8 cellular contexts compared by ENCODE assay signal in genomic region chr7:102425639-102426267, GRCh38. TPM values are rescaled to one million over a fixed set of nuclear protein-coding genes. Genes with fewer than 3 reads are reported as not detected.
A peak's percentile ranks its signal among the peaks of the same experiment; 100 is the strongest.
DNase-seq lines count a peak whose midpoint lies in the region; ATAC-seq and TF ChIP-seq lines count a peak whose summit lies in the region.

No MANE protein-coding gene starts in this region.

- DNase-seq in WERI-Rb-1 (peak; percentile 97), omental fat pad (ENCODE audit: low spot score) (no peak), upper lobe of left lung (peak; percentile 82 to 84), H4 (ENCODE audit: low spot score) (no peak), NCI-H748 treated with DMSO at 0.1 percent for 48 hours (lab: John Stamatoyannopoulos, UW) (no peak)
- DNase-seq in central memory CD8-positive, alpha-beta T cell (ENCODE audit: low spot score in 2 of 2) = peak; percentile 71 to 83

- peak in 1 of 4 donors; percentile 75 for TF ChIP-seq POLR2A in upper lobe of left lung (IDR thresholded peaks at IDR 0.05)

- H3K27me3 Mint-ChIP-seq in central memory CD8-positive, alpha-beta T cell = no peaks in the 10 kb centered on the region

- H3K9me3 Mint-ChIP-seq in central memory CD8-positive, alpha-beta T cell = no peaks in the 10 kb centered on the region

- TF ChIP-seq CTCF in WERI-Rb-1 (IDR thresholded peaks at IDR 0.05; ENCODE audit: low read depth, low read length) (no peak), omental fat pad (IDR thresholded peaks at IDR 0.05) (no peak), upper lobe of left lung (IDR thresholded peaks at IDR 0.05) (no peak)

- peaks cover 52% of the 10 kb centered on the region for H3K4me1 Mint-ChIP-seq in central memory CD8-positive, alpha-beta T cell

- H3K27ac ChIP-seq in WERI-Rb-1 (peak overlapping the region; percentile 90), upper lobe of left lung (peak overlapping the region; percentile 83 to 90 (median 88))

- H3K9me3 ChIP-seq in WERI-Rb-1 (ENCODE audit: severe bottlenecking) (no peaks in the 10 kb centered on the region), upper lobe of left lung (no peaks in the 10 kb centered on the region)

- H3K4me3 ChIP-seq in WERI-Rb-1 (ENCODE audit: low read depth, low read length) (no peak overlapping the region), upper lobe of left lung (peak overlapping the region in 2 of 4 donors; percentile 15 to 22)

- peak overlapping the region; percentile 100 for H3K27ac Mint-ChIP-seq in central memory CD8-positive, alpha-beta T cell (ENCODE audit: low read depth)

- peak overlapping the region; percentile 80 for H3K4me3 Mint-ChIP-seq in central memory CD8-positive, alpha-beta T cell

- H3K4me1 ChIP-seq in upper lobe of left lung = peaks cover 3 to 26% (median 7%) of the 10 kb centered on the region in 4 donors

- H3K27me3 ChIP-seq in WERI-Rb-1 (ENCODE audit: insufficient read depth, low read depth, severe bottlenecking) (no peaks in the 10 kb centered on the region), upper lobe of left lung (no peaks in the 10 kb centered on the region)

- no peak for TF ChIP-seq EP300 in upper lobe of left lung (IDR thresholded peaks at IDR 0.05)

- ATAC-seq in GM18909 (IDR thresholded peaks at IDR 0.05; ENCODE audit: poor library complexity, unreplicated experiment) (peak; percentile 69), HG03066 (IDR thresholded peaks at IDR 0.05; ENCODE audit: low read depth, unreplicated experiment) (peak; percentile 59), omental fat pad (ENCODE audit: low FRiP score) (peak; percentile 23), upper lobe of left lung (ENCODE audit: low FRiP score in 2 of 2) (peak; percentile 74)
- ATAC-seq in central memory CD8-positive, alpha-beta T cell (replicated peaks; ENCODE audit: extremely low read depth, poor library complexity, severe bottlenecking) = peak; percentile 86

- 50 to 63% methylated on average over 9 to 25 of the region's 25 CpGs for WGBS in upper lobe of left lung, 2 donors

- H3K36me3 ChIP-seq in WERI-Rb-1 (peaks cover 46% of the 10 kb centered on the region), upper lobe of left lung (peaks cover 0 to 43% (median 18%) of the 10 kb centered on the region in 4 donors)

- H3K36me3 Mint-ChIP-seq in central memory CD8-positive, alpha-beta T cell (ENCODE audit: insufficient read depth) = peaks cover 37% of the 10 kb centered on the region

RNA-seq across cellular contexts. Expression of gene ORAI2, which starts 7.6 kb away (rescaled TPM):
- total RNA-seq in omental fat pad = 10 to 100 TPM; 11.4 to 31.6 (median 26.6) TPM
- total RNA-seq in upper lobe of left lung = 10 to 100 TPM in 5 of 6 donors, 1 to 10 TPM in 1; 9.4 to 35.2 (median 30.5) TPM
- total RNA-seq in H4 (2014; rRNA removed; shearing (Covaris generic)) = 35.9 and 37.3 TPM in 2 replicates

RNA-seq across cellular contexts. Expression of gene PRKRIP1, which starts 29.6 kb away (rescaled TPM):
- total RNA-seq in omental fat pad (10 to 100 TPM; 15.6 to 29.9 (median 20.2) TPM), upper lobe of left lung (10 to 100 TPM; 17.8 to 80.7 (median 23.0) TPM)
- 20.9 and 24.5 TPM in 2 replicates for total RNA-seq in H4 (2014; rRNA removed; shearing (Covaris generic))

RNA-seq across cellular contexts. Expression of gene ALKBH4, which starts 38.9 kb away (rescaled TPM):
- total RNA-seq in omental fat pad (10 to 100 TPM in 2 of 4 donors, 1 to 10 TPM in 2; 7.9 to 12.6 (median 9.7) TPM), upper lobe of left lung (10 to 100 TPM; 10.4 to 34.2 (median 18.2) TPM)
- total RNA-seq in H4 (2014; rRNA removed; shearing (Covaris generic)) = 45.7 and 52.7 TPM in 2 replicates

RNA-seq across cellular contexts. Expression of gene LRWD1, which starts 39.0 kb away (rescaled TPM):
- total RNA-seq in omental fat pad (10 to 100 TPM in 3 of 4 donors, 1 to 10 TPM in 1; 9.8 to 19.3 (median 11.4) TPM), upper lobe of left lung (10 to 100 TPM; 13.2 to 33.8 (median 31.6) TPM)
- total RNA-seq in H4 (2014; rRNA removed; shearing (Covaris generic)) = 30.6 and 42.1 TPM in 2 replicates

RNA-seq across cellular contexts. Expression of gene POLR2J, which starts 53.0 kb away (rescaled TPM):
- total RNA-seq in omental fat pad = 10 to 100 TPM; 15.4 to 26.6 (median 18.3) TPM
- 10 to 100 TPM; 15.2 to 37.1 (median 26.6) TPM for total RNA-seq in upper lobe of left lung
- 42.0 and 53.2 TPM in 2 replicates for total RNA-seq in H4 (2014; rRNA removed; shearing (Covaris generic))

Comparison
In these comparisons a context has a peak if more than half of its experiments do, and no peak if none do; other contexts are left out.
1. ATAC-seq: peak in every context shown above with its lines; median percentile 86 in central memory CD8-positive, alpha-beta T cell; 74 in upper lobe of left lung; 69 in GM18909; 59 in HG03066; 23 in omental fat pad.
2. DNase-seq: peak in WERI-Rb-1 (single experiment), central memory CD8-positive, alpha-beta T cell (2 of 2) and upper lobe of left lung (2 of 2); none in omental fat pad (single experiment), H4 (single experiment) and NCI-H748 treated with DMSO at 0.1 percent for 48 hours (single experiment).